Comparison of ENCODE assay signal across 22 cellular contexts in genomic region chr5:158084292-158084691, GRCh38.
"Had no signal": no experiment of that assay in that cellular context is flagged by ENCODE, and none has a peak within 500 bp of the region (broad histone marks: within the 10 kb centered on the region; RNA-seq: fewer than 3 reads in every experiment).

No MANE protein-coding gene starts in this region.

- H3K27ac ChIP-seq: gastrocnemius medialis, heart right ventricle, left lung, spleen had no signal

- H3K36me3 ChIP-seq: gastrocnemius medialis, heart right ventricle, left lung, spleen had no signal

- H3K4me1 Mint-ChIP-seq: activated CD4-positive, alpha-beta T cell treated with anti-CD3 and anti-CD28 coated beads, Interleukin-2, amount 10 ng/mL, durations not matched to agents 7 days and 5 days; activated naive CD4-positive, alpha-beta T cell treated with anti-CD3 and anti-CD28 coated beads, Interleukin-2, amount 10 ng/mL, durations not matched to agents 7 days and 5 days; central memory CD8-positive, alpha-beta T cell; nephron; T-helper 17 cell had no signal

- ATAC-seq: gastrocnemius medialis; heart right ventricle; left lung; right cardiac atrium; stimulated activated memory B cell treated with anti-CD40 and anti-IgM and Interleukin-4, amounts not matched to agents 10 μg/mL and 1 μg/mL and 100 μg/mL, for 72 hours; T-helper 17 cell had no signal

- H3K36me3 Mint-ChIP-seq: activated naive CD4-positive, alpha-beta T cell treated with anti-CD3 and anti-CD28 coated beads, Interleukin-2, amount 10 ng/mL, durations not matched to agents 7 days and 5 days; stimulated activated memory B cell treated with anti-CD40 and anti-IgM and Interleukin-4, amounts not matched to agents 10 μg/mL and 1 μg/mL and 100 μg/mL, for 72 hours had no signal

- H3K9me3 Mint-ChIP-seq: activated B cell treated with CpG ODN at 0.5 μM for 24 hours; activated CD4-positive, alpha-beta T cell treated with anti-CD3 and anti-CD28 coated beads, Interleukin-2, amount 10 ng/mL, durations not matched to agents 7 days and 5 days; activated naive CD4-positive, alpha-beta T cell treated with anti-CD3 and anti-CD28 coated beads, Interleukin-2, amount 10 ng/mL, durations not matched to agents 7 days and 5 days; activated T-helper 2 cell treated with anti-CD3 and anti-CD28 coated beads, Interferon-gamma antibody, Interleukin-2, Interleukin-4, amounts not matched to agents 10 μg/mL and 5 μg/mL and 100 μg/mL, durations not matched to agents 14 hours and 24 hours and 36 hours; central memory CD8-positive, alpha-beta T cell; dendritic cell treated with granulocyte-macrophage colony-stimulating factor and Interleukin-4, amounts not matched to agents 40 ng/mL and 50 ng/mL, for 4 days; nephron; stimulated activated memory B cell treated with anti-CD40 and anti-IgM and Interleukin-4, amounts not matched to agents 10 μg/mL and 1 μg/mL and 100 μg/mL, for 72 hours had no signal

- H3K9me3 ChIP-seq: gastrocnemius medialis, left lung, spleen had no signal

- H3K4me1 ChIP-seq: gastrocnemius medialis, left lung, spleen had no signal

- FAIRE-seq: islet of Langerhans, TTC549 had no signal

- H3K4me3 Mint-ChIP-seq: activated B cell treated with CpG ODN at 0.5 μM for 24 hours; activated CD4-positive, alpha-beta T cell treated with anti-CD3 and anti-CD28 coated beads, Interleukin-2, amount 10 ng/mL, durations not matched to agents 7 days and 5 days; activated naive CD4-positive, alpha-beta T cell treated with anti-CD3 and anti-CD28 coated beads, Interleukin-2, amount 10 ng/mL, durations not matched to agents 7 days and 5 days; central memory CD8-positive, alpha-beta T cell; dendritic cell treated with granulocyte-macrophage colony-stimulating factor and Interleukin-4, amounts not matched to agents 40 ng/mL and 50 ng/mL, for 4 days; nephron; stimulated activated memory B cell treated with anti-CD40 and anti-IgM and Interleukin-4, amounts not matched to agents 10 μg/mL and 1 μg/mL and 100 μg/mL, for 72 hours; T-helper 17 cell had no signal

- DNase-seq: activated B cell treated with CpG ODN at 0.5 μM for 24 hours; activated CD4-positive, alpha-beta T cell treated with anti-CD3 and anti-CD28 coated beads, Interleukin-2, amount 10 ng/mL, durations not matched to agents 7 days and 5 days; activated naive CD4-positive, alpha-beta T cell treated with anti-CD3 and anti-CD28 coated beads, Interleukin-2, amount 10 ng/mL, durations not matched to agents 7 days and 5 days; activated T-cell treated with anti-CD3 and anti-CD28 coated beads for 4 hours; gastrocnemius medialis; heart right ventricle; left lung; mesenchymal stem cell; occipital lobe; right cardiac atrium; spleen; stimulated activated CD4-positive, alpha-beta T cell treated with anti-CD3 and anti-CD28 coated beads, Interleukin-1b, Interleukin-23, amount 100 ng/mL, for 48 hours; T-helper 17 cell; trophoblast cell had no signal

- H3K27ac Mint-ChIP-seq: activated B cell treated with CpG ODN at 0.5 μM for 24 hours; activated CD4-positive, alpha-beta T cell treated with anti-CD3 and anti-CD28 coated beads, Interleukin-2, amount 10 ng/mL, durations not matched to agents 7 days and 5 days; activated naive CD4-positive, alpha-beta T cell treated with anti-CD3 and anti-CD28 coated beads, Interleukin-2, amount 10 ng/mL, durations not matched to agents 7 days and 5 days; activated T-helper 2 cell treated with anti-CD3 and anti-CD28 coated beads, Interferon-gamma antibody, Interleukin-2, Interleukin-4, amounts not matched to agents 10 μg/mL and 5 μg/mL and 100 μg/mL, durations not matched to agents 14 hours and 24 hours and 36 hours; dendritic cell treated with granulocyte-macrophage colony-stimulating factor and Interleukin-4, amounts not matched to agents 40 ng/mL and 50 ng/mL, for 4 days; progenitor cell of endocrine pancreas; stimulated activated memory B cell treated with anti-CD40 and anti-IgM and Interleukin-4, amounts not matched to agents 10 μg/mL and 1 μg/mL and 100 μg/mL, for 72 hours; T-helper 17 cell had no signal

- H3K4me3 ChIP-seq: gastrocnemius medialis, heart right ventricle, left lung, spleen had no signal

- H3K27me3 ChIP-seq: gastrocnemius medialis, heart right ventricle, left lung, spleen had no signal
